Comparison of ENCODE assay signal across 8 cellular contexts in the genomic region with DNA sequence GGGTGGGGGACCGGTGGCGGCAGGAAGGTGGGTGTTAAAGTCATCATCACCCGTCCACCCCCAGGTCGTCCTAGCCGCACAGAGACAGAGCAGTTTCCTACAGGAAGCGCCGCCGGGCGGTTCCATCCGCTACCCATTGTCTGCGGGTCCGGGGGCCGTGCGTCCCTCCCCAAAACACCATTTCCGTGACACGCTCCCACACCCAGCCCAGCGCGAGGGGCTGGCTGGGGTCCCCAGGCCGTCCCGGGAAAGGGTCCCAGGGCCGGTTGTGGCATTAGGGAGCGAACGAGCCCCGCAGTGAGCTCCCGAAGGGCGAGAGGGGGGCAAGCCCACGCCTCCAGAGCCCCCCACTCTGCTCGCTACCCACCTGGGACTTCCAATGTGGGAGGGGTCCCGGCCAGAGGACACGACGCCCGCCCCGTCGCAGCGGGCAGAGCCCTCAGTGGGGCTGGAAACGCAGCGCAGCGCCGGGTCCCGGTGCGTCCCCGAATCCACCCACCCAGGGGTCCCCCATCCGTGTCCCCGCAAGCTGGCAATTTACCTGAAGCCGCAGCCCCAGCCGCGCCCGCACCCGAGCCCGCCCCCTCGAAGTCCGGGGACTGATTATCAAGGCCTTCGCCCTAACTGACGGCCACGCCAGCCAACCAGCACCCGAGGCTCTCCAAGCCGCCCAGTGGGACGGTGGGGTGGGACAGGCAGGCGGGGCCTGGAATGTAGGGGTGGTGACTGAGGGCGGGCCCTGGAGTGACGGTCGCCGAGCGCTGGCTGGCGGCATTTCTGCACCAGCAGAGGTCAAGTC. TPM values are rescaled to one million over a fixed set of nuclear protein-coding genes. Genes with fewer than 3 reads are reported as not detected.
DNase-seq lines count a peak whose midpoint lies in the region; ATAC-seq and TF ChIP-seq lines count a peak whose summit lies in the region.

A gene (minus strand): TSS at position 579 of the 799 bp plus-strand sequence. CDS start 5,434 bp downstream, outside the sequence.

- peak; percentile 96 for DNase-seq in DMS53 (lab: John Stamatoyannopoulos, UW)
- peak; percentile 66 for DNase-seq in GOT3 (lab: John Stamatoyannopoulos, UW)
- peak; percentile 95 for DNase-seq in NAMALWA (ENCODE audit: low spot score)
- DNase-seq in T-helper 1 cell = peak; percentile 80 to 95 (median 87)
- DNase-seq in adrenal gland = peak; percentile 94 to 98 (median 98)
- DNase-seq in heart right ventricle = peak; percentile 98 to 100
- peak; percentile 92 for DNase-seq in pons (ENCODE audit: low spot score)
- peak; percentile 94 to 98 for DNase-seq in tibial artery

- H3K4me1 ChIP-seq in adrenal gland (replicated peaks in 1 of 2) (peaks cover 0 to 12% of the 10 kb centered on the region in 2 donors), heart right ventricle (peaks cover 0 to 53% (median 22%) of the 10 kb centered on the region in 9 donors), tibial artery (peaks cover 0 to 20% (median 8%) of the 10 kb centered on the region in 4 donors)

- H3K4me3 ChIP-seq in adrenal gland (peak within 1 kb of the TSS in 2 of 4 donors; percentile 10 to 60), heart right ventricle (peak within 1 kb of the TSS; percentile 51 to 87 (median 70)), tibial artery (peak within 1 kb of the TSS; percentile 81)

- H3K27me3 ChIP-seq in adrenal gland (no peaks in the 10 kb centered on the region), heart right ventricle (peaks cover 0 to 46% (median 0%) of the 10 kb centered on the region in 7 donors), tibial artery (no peaks in the 10 kb centered on the region)

- WGBS in adrenal gland, 4 donors = 0 to 11% (median 10%) methylated on average over 2 to 65 of the region's 65 CpGs; no CpG with 5 or more reads in 1 of the 4 donors
- 4 to 5% methylated on average over 62 to 65 of the region's 65 CpGs for WGBS in heart right ventricle, 2 donors

- H3K36me3 ChIP-seq in adrenal gland (replicated peaks in 1 of 2) (no peaks in the 10 kb centered on the region), heart right ventricle (no peaks in the 10 kb centered on the region), tibial artery (no peaks in the 10 kb centered on the region)

- ATAC-seq in heart right ventricle = peak; percentile 92 to 98 (median 94)

- TF ChIP-seq CTCF in adrenal gland (IDR thresholded peaks at IDR 0.05) (peak in 2 of 6 experiments; percentile 2 to 21), heart right ventricle (IDR thresholded peaks at IDR 0.05) (peak in 3 of 9 donors; percentile 14 to 16 (median 15)), tibial artery (IDR thresholded peaks at IDR 0.05) (no peak)

- peak; percentile 44 to 48 for TF ChIP-seq POLR2A in adrenal gland (IDR thresholded peaks at IDR 0.05)

- H3K27ac ChIP-seq in adrenal gland (peak within 1 kb of the TSS in 4 of 5 donors; percentile 41 to 87 (median 58)), heart right ventricle (peak within 1 kb of the TSS; percentile 90 to 99 (median 97)), tibial artery (peak within 1 kb of the TSS; percentile 81 to 89)

- intact Hi-C loops in adrenal gland (cut with DNase I) = no loop called here
- intact Hi-C loops in heart right ventricle (cut with DNase I) = loop anchor here in 2 of 10 donors (2.0 to 10.0 kb wide), 2 partner anchors 22 to 52 kb away; a partner anchor contains a TSS
- intact Hi-C loops in tibial artery (cut with DNase I; ENCODE audit: low total_unique reads) = no loop called here

- no peaks in the 10 kb centered on the region for H3K9me3 ChIP-seq in adrenal gland (replicated peaks in 1 of 3)
- no peaks in the 10 kb centered on the region for H3K9me3 ChIP-seq in heart right ventricle
- H3K9me3 ChIP-seq in tibial artery = no peaks in the 10 kb centered on the region

RNA-seq across cellular contexts. Expression of the gene that starts here (rescaled TPM):
- total RNA-seq in adrenal gland (10 to 100 TPM in 7 of 8 donors, 1 to 10 TPM in 1; 9.8 to 27.7 (median 18.4) TPM), heart right ventricle (10 to 100 TPM; 10.2 to 26.1 (median 16.7) TPM)
- polyA plus RNA-seq in adrenal gland (10 to 100 TPM in 2 of 3 donors, under 1 TPM in 1; 0.38 to 27.8 (median 23.6) TPM), heart right ventricle (10 to 100 TPM; 23.8 to 34.0 TPM)
